ENCODE assay signal across 10 cellular contexts in the genomic region with DNA sequence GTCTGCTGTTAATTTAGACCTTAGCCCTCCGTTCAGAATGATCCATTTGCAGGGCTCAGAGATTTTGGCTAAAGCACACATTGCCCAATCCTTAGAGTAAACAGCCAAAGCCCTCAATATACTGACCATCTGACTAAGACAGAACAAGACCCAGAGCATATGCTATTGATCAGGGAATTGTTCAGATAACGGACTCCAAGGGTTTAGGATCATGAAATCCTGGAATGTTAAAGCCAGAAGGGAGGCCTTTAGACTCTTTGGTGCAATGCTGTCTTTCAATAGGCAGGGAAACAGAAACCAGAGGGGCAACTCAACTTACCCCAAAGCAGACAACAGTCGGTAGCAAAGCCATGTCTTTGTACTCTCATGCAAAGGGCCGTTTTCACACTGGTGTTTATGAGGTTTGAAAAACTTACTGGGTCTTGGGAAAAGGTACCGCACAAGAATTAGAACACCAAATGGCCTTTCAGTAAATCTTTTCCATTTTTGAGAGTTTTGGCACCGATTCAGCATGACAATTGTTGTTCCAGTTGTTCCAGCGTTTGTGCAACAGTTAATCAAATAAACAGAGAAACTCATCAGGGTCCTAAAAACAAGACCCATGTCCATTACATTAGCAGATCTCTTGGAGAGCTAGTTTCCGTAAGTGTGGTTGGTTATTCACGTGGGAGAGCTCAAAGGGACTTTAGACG.
DNase-seq lines count a peak whose midpoint lies in the region; ATAC-seq and TF ChIP-seq lines count a peak whose summit lies in the region.
"Had no signal": no experiment of that assay in that cellular context is flagged by ENCODE, and none has a peak within 500 bp of the region (broad histone marks: within the 10 kb centered on the region; RNA-seq: fewer than 3 reads in every experiment).

No MANE protein-coding gene starts in this region.

- no peak for TF ChIP-seq CTCF in heart right ventricle (IDR thresholded peaks at IDR 0.05)
- no peak for TF ChIP-seq CTCF in progenitor cell of endocrine pancreas (IDR thresholded peaks at IDR 0.05; ENCODE audit: unreplicated experiment)

- WGBS in heart right ventricle, 2 donors: 15 to 20% methylated on average over 10 of the region's 10 CpGs

- H3K9me3 Mint-ChIP-seq in progenitor cell of endocrine pancreas (ENCODE audit: low read depth): peaks cover 19% of the 10 kb centered on the region

- peaks cover 18% of the 10 kb centered on the region for H3K4me1 ChIP-seq in BLaER1
- peaks cover 43% of the 10 kb centered on the region for H3K4me1 ChIP-seq in adipocyte (ENCODE audit: control insufficient read depth, insufficient read depth, low read length)
- H3K4me1 ChIP-seq in heart right ventricle: peaks cover 6 to 66% (median 40%) of the 10 kb centered on the region in 9 donors

- H3K9me3 ChIP-seq in BLaER1 (peaks cover 48% of the 10 kb centered on the region), adipocyte (ENCODE audit: control insufficient read depth, low read length) (peaks cover 7% of the 10 kb centered on the region), heart right ventricle (peaks cover 0 to 19% (median 14%) of the 10 kb centered on the region in 11 donors)
- H3K9me3 ChIP-seq: neutrophil had no signal

- H3K36me3 ChIP-seq in BLaER1 (peaks cover 93% of the 10 kb centered on the region), adipocyte (ENCODE audit: control insufficient read depth, insufficient read depth, low read length, severe bottlenecking) (peaks cover 15% of the 10 kb centered on the region), heart right ventricle (peaks cover 0 to 15% (median 0%) of the 10 kb centered on the region in 9 donors)
- H3K36me3 ChIP-seq: neutrophil had no signal

- H3K27me3 ChIP-seq in BLaER1 (no peaks in the 10 kb centered on the region), adipocyte (replicated peaks; ENCODE audit: control insufficient read depth, insufficient read depth, low read length) (no peaks in the 10 kb centered on the region), heart right ventricle (peaks cover 0 to 11% (median 0%) of the 10 kb centered on the region in 7 donors)

- no peaks in the 10 kb centered on the region for H3K27me3 Mint-ChIP-seq in progenitor cell of endocrine pancreas

- H3K36me3 Mint-ChIP-seq in progenitor cell of endocrine pancreas (ENCODE audit: insufficient read depth): peaks cover 20% of the 10 kb centered on the region

- intact Hi-C loops in heart right ventricle (cut with DNase I): loop anchor here in 6 of 10 donors (5.0 to 10.0 kb wide), 5 partner anchors 40 to 197 kb away; no protein-coding TSS in a partner anchor

- peaks cover 35% of the 10 kb centered on the region for H3K4me1 Mint-ChIP-seq in progenitor cell of endocrine pancreas (ENCODE audit: low read depth)

- peak; percentile 90 for DNase-seq in adipocyte (ENCODE audit: low read depth)
- DNase-seq in heart right ventricle: no peak
- DNase-seq in progenitor cell of endocrine pancreas (ENCODE audit: low spot score, unreplicated experiment): no peak
- DNase-seq in HK-2 (ENCODE audit: unreplicated experiment): no peak
- no peak for DNase-seq in NK-92 treated with Interleukin-12 subunit alpha and Interleukin-12 subunit beta, amount 100 ng/mL, for 24 hours (lab: John Stamatoyannopoulos, UW)
- DNase-seq in GOT3 (lab: John Stamatoyannopoulos, UW): no peak
- DNase-seq: DND-41 had no signal

- no peaks in the 10 kb centered on the region for H4K20me1 ChIP-seq in BLaER1

- peak overlapping the region; percentile 76 for H3K4me2 ChIP-seq in BLaER1

- peak in 7 of 8 donors; percentile 7 to 42 (median 28) for ATAC-seq in heart right ventricle
- no peak for ATAC-seq in GM18870 (IDR thresholded peaks at IDR 0.05; ENCODE audit: unreplicated experiment)

- H3K27ac ChIP-seq in BLaER1: peak overlapping the region; percentile 84
- H3K27ac ChIP-seq in heart right ventricle: peak overlapping the region; percentile 71 to 89 (median 84)
- H3K27ac ChIP-seq: neutrophil had no signal

- H3K9ac ChIP-seq in BLaER1: peak overlapping the region; percentile 84
- peak overlapping the region; percentile 89 for H3K9ac ChIP-seq in adipocyte (ENCODE audit: low read length)

- H3K4me3 Mint-ChIP-seq in progenitor cell of endocrine pancreas (ENCODE audit: low read depth): peak overlapping the region; percentile 79

- peak overlapping the region; percentile 72 for H3K4me3 ChIP-seq in BLaER1
- peak overlapping the region; percentile 87 for H3K4me3 ChIP-seq in adipocyte (ENCODE audit: low read length)
- H3K4me3 ChIP-seq in heart right ventricle: peak overlapping the region; percentile 26 to 64 (median 54)

- H3K27ac Mint-ChIP-seq in progenitor cell of endocrine pancreas: peak overlapping the region; percentile 94
